ENCODE assay signal across 8 cellular contexts in genomic region chr17:47969975-47970724, GRCh38. TPM values are rescaled to one million over a fixed set of nuclear protein-coding genes. Genes with fewer than 3 reads are reported as not detected.
DNase-seq lines count a peak whose midpoint lies in the region; ATAC-seq and TF ChIP-seq lines count a peak whose summit lies in the region.

No MANE protein-coding gene starts in this region.

- no peak for DNase-seq in Karpas-422
- DNase-seq in colonic mucosa, result no peak
- no peak for DNase-seq in neural crest cell (ENCODE audit: low read depth, low spot score)
- no peak for DNase-seq in stimulated activated CD4-positive, alpha-beta T cell treated with anti-CD3 and anti-CD28 coated beads, Interleukin-12 subunit alpha, Interleukin-12 subunit beta, amount 100 ng/mL, for 4 hours
- DNase-seq in H4 (ENCODE audit: low spot score), result no peak
- no peak for DNase-seq in hippocampal formation (lab: John Stamatoyannopoulos, UW)

- H3K9me3 ChIP-seq in BLaER1 (no peaks in the 10 kb centered on the region), Karpas-422 (ENCODE audit: low read length) (no peaks in the 10 kb centered on the region), colonic mucosa (no peaks in the 10 kb centered on the region)

- 0 out of 2 replicates have a peak overlapping the region, but pooled peaks have one; percentile 28 for H3K9ac ChIP-seq in BLaER1
- peak overlapping the region; percentile 71 for H3K9ac ChIP-seq in Karpas-422 (ENCODE audit: low read length)
- peak overlapping the region; percentile 56 to 72 for H3K9ac ChIP-seq in colonic mucosa (ENCODE audit: low read depth in 2 of 2, low read length in 2 of 2)

- H3K4me3 ChIP-seq in BLaER1, result peak overlapping the region; percentile 93
- peak overlapping the region; percentile 49 for H3K4me3 ChIP-seq in Karpas-422 (ENCODE audit: low read length)
- H3K4me3 ChIP-seq in colonic mucosa, result peak overlapping the region; percentile 20

- H3K4me3 Mint-ChIP-seq in neural crest cell, result peak overlapping the region; percentile 94

- H3K27me3 ChIP-seq in BLaER1, result no peaks in the 10 kb centered on the region
- H3K27me3 ChIP-seq in Karpas-422 (ENCODE audit: low read length), result no peaks in the 10 kb centered on the region
- no peaks in the 10 kb centered on the region for H3K27me3 ChIP-seq in colonic mucosa

- H3K9me3 Mint-ChIP-seq in neural crest cell, result no peaks in the 10 kb centered on the region

- peaks cover 30% of the 10 kb centered on the region for H3K79me2 ChIP-seq in Karpas-422 (ENCODE audit: low read length)

- TF ChIP-seq CTCF in colonic mucosa (IDR thresholded peaks at IDR 0.05) (no peak), neural crest cell (conservative IDR thresholded peaks at IDR 0.05) (no peak)

- peak overlapping the region; percentile 85 for H3K4me2 ChIP-seq in BLaER1
- peak overlapping the region; percentile 64 for H3K4me2 ChIP-seq in Karpas-422 (ENCODE audit: low read depth, low read length, poor library complexity, severe bottlenecking)

- no peaks in the 10 kb centered on the region for H4K20me1 ChIP-seq in BLaER1
- H4K20me1 ChIP-seq in Karpas-422 (ENCODE audit: insufficient read depth, low read depth, low read length), result no peaks in the 10 kb centered on the region

- H3K4me1 ChIP-seq in BLaER1 (peaks cover 35% of the 10 kb centered on the region), Karpas-422 (ENCODE audit: low read length) (peaks cover 46% of the 10 kb centered on the region), colonic mucosa (peaks cover 4% of the 10 kb centered on the region)

- H3K27ac Mint-ChIP-seq in neural crest cell (ENCODE audit: unreplicated experiment), result no peak overlapping the region

- no peaks in the 10 kb centered on the region for H3K9me2 ChIP-seq in Karpas-422 (replicated peaks; ENCODE audit: insufficient read depth, low read length)

- H3K27me3 Mint-ChIP-seq in neural crest cell (ENCODE audit: low read depth), result no peaks in the 10 kb centered on the region

- peaks cover 8% of the 10 kb centered on the region for H3K36me3 Mint-ChIP-seq in neural crest cell (ENCODE audit: low read depth)

- H3K27ac ChIP-seq in BLaER1, result peak overlapping the region; percentile 55; the same call in 1 of the 2 replicates
- H3K27ac ChIP-seq in Karpas-422 (ENCODE audit: low read length), result peak overlapping the region; percentile 91
- no peak overlapping the region for H3K27ac ChIP-seq in colonic mucosa

- H2AFZ ChIP-seq in Karpas-422 (ENCODE audit: low read length), result peak overlapping the region; percentile 27; the same call in 1 of the 2 replicates

- ATAC-seq in GM18858 (IDR thresholded peaks at IDR 0.05; ENCODE audit: unreplicated experiment), result no peak

- intact Hi-C loops in colonic mucosa (cut with DNase I), result loop anchor here (2.0 to 10.0 kb wide), 2 partner anchors 21 to 125 kb away; partner anchors contain the start of gene SCRN2

- H3K4me1 Mint-ChIP-seq in neural crest cell, result peaks cover 40% of the 10 kb centered on the region

- H3K36me3 ChIP-seq in BLaER1 (peaks cover 19% of the 10 kb centered on the region), Karpas-422 (ENCODE audit: insufficient read depth, low read length) (peaks cover 17% of the 10 kb centered on the region; the same call in 1 of the 2 replicates), colonic mucosa (peaks cover 12% of the 10 kb centered on the region)

RNA-seq across cellular contexts. Expression of gene CDK5RAP3, which starts 0.8 kb away (rescaled TPM):
- 213 and 402 TPM in 2 replicates for total RNA-seq in Karpas-422 (2014; rRNA removed; shearing (Covaris generic); ENCODE audit: low replicate concordance)
- total RNA-seq in colonic mucosa (100 to 1,000 TPM; 131 to 172 TPM), neural crest cell (285 and 301 TPM in 2 replicates)
- total RNA-seq in H4 (2014; rRNA removed; shearing (Covaris generic)), result 53.4 and 57.6 TPM in 2 replicates

RNA-seq across cellular contexts. Expression of gene PRR15L, which starts 12.5 kb away (rescaled TPM):
- 0.97 and 2.7 TPM in 2 replicates for total RNA-seq in Karpas-422 (2014; rRNA removed; shearing (Covaris generic); ENCODE audit: low replicate concordance)
- 100 to 1,000 TPM; 223 to 259 TPM for total RNA-seq in colonic mucosa
- not detected in 2 replicates for total RNA-seq in neural crest cell
- not detected in 2 replicates for total RNA-seq in H4 (2014; rRNA removed; shearing (Covaris generic))

RNA-seq across cellular contexts. Expression of gene PNPO, which starts 28.8 kb away (rescaled TPM):
- total RNA-seq in Karpas-422 (2014; rRNA removed; shearing (Covaris generic); ENCODE audit: low replicate concordance), result 26.8 and 32.0 TPM in 2 replicates
- total RNA-seq in colonic mucosa, result 10 to 100 TPM; 18.1 to 70.5 TPM
- total RNA-seq in neural crest cell, result 7.1 and 7.5 TPM in 2 replicates
- total RNA-seq in H4 (2014; rRNA removed; shearing (Covaris generic)), result 38.2 and 47.5 TPM in 2 replicates

Comparison
In these comparisons a context has a peak if more than half of its experiments do, and no peak if none do; other contexts are left out.
1. H3K4me3 ChIP-seq: peak in every context shown above with its lines; median percentile 93 in BLaER1; 49 in Karpas-422; 20 in colonic mucosa.
2. RNA of gene PRR15L, which starts 12.5 kb away (total RNA-seq): 223 to 259 TPM in colonic mucosa; 0.97 to 2.7 TPM in Karpas-422, not detected in neural crest cell and not detected in H4; every median in the first group is over 10 times any median in the second.
3. Peak in every context shown above with its lines, with median percentiles within 50 percentile points of each other: H3K9ac ChIP-seq.